Comparison of ENCODE assay signal across 6 cellular contexts in genomic region chr1:247363000-247363399, GRCh38. TPM values are rescaled to one million over a fixed set of nuclear protein-coding genes. Genes with fewer than 3 reads are reported as not detected.
DNase-seq lines count a peak whose midpoint lies in the region; TF ChIP-seq lines count a peak whose summit lies in the region.
"Not testable (repeated sequence)": the region's sequence is repeated elsewhere in the genome, so short reads cannot be mapped to it uniquely, and the experiment has no call there.
"Had no signal": no experiment of that assay in that cellular context is flagged by ENCODE, and none has a peak within 500 bp of the region (broad histone marks: within the 10 kb centered on the region; RNA-seq: fewer than 3 reads in every experiment).

No MANE protein-coding gene starts in this region.

- H3K27ac Mint-ChIP-seq in activated naive CD4-positive, alpha-beta T cell treated with anti-CD3 and anti-CD28 coated beads, Interleukin-2, amount 50 U/mL, for 24 hours: peak overlapping the region; percentile 79
- H3K27ac Mint-ChIP-seq in endothelial cell (ENCODE audit: unreplicated experiment): peak overlapping the region; percentile 74
- peak overlapping the region; percentile 28 for H3K27ac Mint-ChIP-seq in glutamatergic neuron (ENCODE audit: unreplicated experiment)
- peak overlapping the region; percentile 89 for H3K27ac Mint-ChIP-seq in nephron progenitor cell

- not testable (repeated sequence) for H3K36me3 Mint-ChIP-seq in activated naive CD4-positive, alpha-beta T cell treated with anti-CD3 and anti-CD28 coated beads, Interleukin-2, amount 50 U/mL, for 24 hours; endothelial cell (ENCODE audit: low read depth, unreplicated experiment)
- H3K36me3 Mint-ChIP-seq in glutamatergic neuron (ENCODE audit: unreplicated experiment) (peaks cover 10% of the 10 kb centered on the region), nephron progenitor cell (ENCODE audit: low read depth) (peaks cover 57% of the 10 kb centered on the region)

- not testable (repeated sequence) for H3K9me3 Mint-ChIP-seq in activated naive CD4-positive, alpha-beta T cell treated with anti-CD3 and anti-CD28 coated beads, Interleukin-2, amount 50 U/mL, for 24 hours; endothelial cell (ENCODE audit: unreplicated experiment)
- H3K9me3 Mint-ChIP-seq in glutamatergic neuron (ENCODE audit: unreplicated experiment): peaks cover 18% of the 10 kb centered on the region
- H3K9me3 Mint-ChIP-seq in nephron progenitor cell: peaks cover 54% of the 10 kb centered on the region

- not testable (repeated sequence) for DNase-seq in endothelial cell (ENCODE audit: low spot score); glutamatergic neuron; nephron progenitor cell

- not testable (repeated sequence) for H3K4me3 Mint-ChIP-seq in activated naive CD4-positive, alpha-beta T cell treated with anti-CD3 and anti-CD28 coated beads, Interleukin-2, amount 50 U/mL, for 24 hours; glutamatergic neuron (ENCODE audit: unreplicated experiment); nephron progenitor cell
- H3K4me3 Mint-ChIP-seq in endothelial cell (ENCODE audit: unreplicated experiment): peak overlapping the region; percentile 83

- peaks cover 33% of the 10 kb centered on the region for H3K27me3 Mint-ChIP-seq in activated naive CD4-positive, alpha-beta T cell treated with anti-CD3 and anti-CD28 coated beads, Interleukin-2, amount 50 U/mL, for 24 hours
- peaks cover 10% of the 10 kb centered on the region for H3K27me3 Mint-ChIP-seq in endothelial cell (ENCODE audit: unreplicated experiment)
- H3K27me3 Mint-ChIP-seq in glutamatergic neuron (ENCODE audit: unreplicated experiment); nephron progenitor cell (ENCODE audit: low read depth, poor library complexity): not testable (repeated sequence)

- peaks cover 15% of the 10 kb centered on the region for H3K4me1 Mint-ChIP-seq in activated naive CD4-positive, alpha-beta T cell treated with anti-CD3 and anti-CD28 coated beads, Interleukin-2, amount 50 U/mL, for 24 hours
- not testable (repeated sequence) for H3K4me1 Mint-ChIP-seq in endothelial cell (ENCODE audit: unreplicated experiment); glutamatergic neuron (ENCODE audit: low read depth, unreplicated experiment)
- peaks cover 41% of the 10 kb centered on the region for H3K4me1 Mint-ChIP-seq in nephron progenitor cell

- TF ChIP-seq CTCF in endothelial cell (IDR thresholded peaks at IDR 0.05; ENCODE audit: unreplicated experiment); glutamatergic neuron (IDR thresholded peaks at IDR 0.05; ENCODE audit: partially characterized antibody, unreplicated experiment); nephron progenitor cell (IDR thresholded peaks at IDR 0.05): not testable (repeated sequence)

RNA-seq across cellular contexts. Expression of gene ZNF496, which starts 31.3 kb away (rescaled TPM):
- 76.5 TPM for total RNA-seq in endothelial cell (ENCODE audit: unreplicated experiment)
- total RNA-seq in glutamatergic neuron (ENCODE audit: unreplicated experiment): 60.5 TPM

RNA-seq across cellular contexts. Expression of gene NLRP3, which starts 53.0 kb away (rescaled TPM):
- 0.44 TPM for total RNA-seq in endothelial cell (ENCODE audit: unreplicated experiment)
- not detected for total RNA-seq in glutamatergic neuron (ENCODE audit: unreplicated experiment)
- total RNA-seq: A673, G401 had no signal

Comparison
In these comparisons a context has a peak if more than half of its experiments do, and no peak if none do; other contexts are left out.
1. H3K27ac Mint-ChIP-seq: peak in every context shown above with its lines; median percentile 89 in nephron progenitor cell; 79 in activated naive CD4-positive, alpha-beta T cell treated with anti-CD3 and anti-CD28 coated beads, Interleukin-2, amount 50 U/mL, for 24 hours; 74 in endothelial cell; 28 in glutamatergic neuron.